11 cellular contexts compared by ENCODE assay signal in genomic region chr7:69803699-69804516, GRCh38.
DNase-seq lines count a peak whose midpoint lies in the region; ATAC-seq, FAIRE-seq and TF ChIP-seq lines count a peak whose summit lies in the region.
"Had no signal": no experiment of that assay in that cellular context is flagged by ENCODE, and none has a peak within 500 bp of the region (broad histone marks: within the 10 kb centered on the region; RNA-seq: fewer than 3 reads in every experiment).

No MANE protein-coding gene starts in this region.

- no peaks in the 10 kb centered on the region for H3K27me3 Mint-ChIP-seq in activated naive CD4-positive, alpha-beta T cell treated with anti-CD3 and anti-CD28 coated beads, Interleukin-2, amount 10 ng/mL, durations not matched to agents 7 days and 5 days
- peaks cover 1% of the 10 kb centered on the region for H3K27me3 Mint-ChIP-seq in endothelial cell (ENCODE audit: unreplicated experiment)
- H3K27me3 Mint-ChIP-seq: progenitor cell of endocrine pancreas had no signal

- H3K4me3 Mint-ChIP-seq in activated naive CD4-positive, alpha-beta T cell treated with anti-CD3 and anti-CD28 coated beads, Interleukin-2, amount 10 ng/mL, durations not matched to agents 7 days and 5 days, result no peak overlapping the region
- H3K4me3 Mint-ChIP-seq in endothelial cell (ENCODE audit: unreplicated experiment), result no peak overlapping the region

- CTCF ChIA-PET in activated naive CD4-positive, alpha-beta T cell treated with anti-CD3 and anti-CD28 coated beads, Interleukin-2, amount 10 ng/mL, durations not matched to agents 7 days and 5 days (lab: Charles Lee), result no interaction called here

- ATAC-seq in activated naive CD4-positive, alpha-beta T cell treated with anti-CD3 and anti-CD28 coated beads, Interleukin-2, amount 50 U/mL, for 72 hours, result peak; percentile 69 to 97
- ATAC-seq in HG02571 (IDR thresholded peaks at IDR 0.05; ENCODE audit: unreplicated experiment) (peak; percentile 86), HG03442 (IDR thresholded peaks at IDR 0.05; ENCODE audit: unreplicated experiment) (peak; percentile 88)

- no peaks in the 10 kb centered on the region for H3K9me3 Mint-ChIP-seq in activated naive CD4-positive, alpha-beta T cell treated with anti-CD3 and anti-CD28 coated beads, Interleukin-2, amount 50 U/mL, for 72 hours
- H3K9me3 Mint-ChIP-seq in activated naive CD4-positive, alpha-beta T cell treated with anti-CD3 and anti-CD28 coated beads, Interleukin-2, amount 10 ng/mL, durations not matched to agents 7 days and 5 days, result no peaks in the 10 kb centered on the region
- no peaks in the 10 kb centered on the region for H3K9me3 Mint-ChIP-seq in endothelial cell (ENCODE audit: unreplicated experiment)

- no peak overlapping the region for H3K27ac Mint-ChIP-seq in activated naive CD4-positive, alpha-beta T cell treated with anti-CD3 and anti-CD28 coated beads, Interleukin-2, amount 50 U/mL, for 72 hours
- H3K27ac Mint-ChIP-seq in activated naive CD4-positive, alpha-beta T cell treated with anti-CD3 and anti-CD28 coated beads, Interleukin-2, amount 10 ng/mL, durations not matched to agents 7 days and 5 days, result no peak overlapping the region
- H3K27ac Mint-ChIP-seq in endothelial cell (ENCODE audit: unreplicated experiment), result no peak overlapping the region
- H3K27ac Mint-ChIP-seq: progenitor cell of endocrine pancreas had no signal

- H3K36me3 Mint-ChIP-seq in activated naive CD4-positive, alpha-beta T cell treated with anti-CD3 and anti-CD28 coated beads, Interleukin-2, amount 50 U/mL, for 72 hours, result no peaks in the 10 kb centered on the region
- H3K36me3 Mint-ChIP-seq in activated naive CD4-positive, alpha-beta T cell treated with anti-CD3 and anti-CD28 coated beads, Interleukin-2, amount 10 ng/mL, durations not matched to agents 7 days and 5 days, result no peaks in the 10 kb centered on the region
- H3K36me3 Mint-ChIP-seq in endothelial cell (ENCODE audit: low read depth, unreplicated experiment), result no peaks in the 10 kb centered on the region

- H3K4me1 Mint-ChIP-seq in activated naive CD4-positive, alpha-beta T cell treated with anti-CD3 and anti-CD28 coated beads, Interleukin-2, amount 10 ng/mL, durations not matched to agents 7 days and 5 days, result no peaks in the 10 kb centered on the region
- peaks cover 32% of the 10 kb centered on the region for H3K4me1 Mint-ChIP-seq in endothelial cell (ENCODE audit: unreplicated experiment)

- peak in 1 of 2 donors; percentile 5 for DNase-seq in activated naive CD4-positive, alpha-beta T cell treated with anti-CD3 and anti-CD28 coated beads, Interleukin-2, amount 50 U/mL, for 72 hours (ENCODE audit: low spot score in 2 of 2)
- DNase-seq in activated naive CD4-positive, alpha-beta T cell treated with anti-CD3 and anti-CD28 coated beads, Interleukin-2, amount 10 ng/mL, durations not matched to agents 7 days and 5 days, result no peak
- DNase-seq in endothelial cell (ENCODE audit: low spot score) (no peak), nucleus accumbens (lab: John Stamatoyannopoulos, UW) (no peak), D721Med (ENCODE audit: insufficient read length, low spot score) (no peak)
- no peak for DNase-seq in NK-92 treated with Interleukin-12 subunit alpha and Interleukin-12 subunit beta, amount 100 ng/mL, for 24 hours (lab: John Stamatoyannopoulos, UW)
- DNase-seq: Kasumi-1 had no signal

- TF ChIP-seq CTCF in endothelial cell (IDR thresholded peaks at IDR 0.05; ENCODE audit: unreplicated experiment) (no peak), D721Med (IDR thresholded peaks at IDR 0.05; ENCODE audit: insufficient read depth, missing control alignments) (no peak)

- FAIRE-seq in D721Med (lab: Jason Lieb, UNC), result no peak
- FAIRE-seq: astrocyte had no signal
